Comparison of ENCODE assay signal across 12 cellular contexts in genomic region chr3:143445118-143445517, GRCh38.
A peak's percentile ranks its signal among the peaks of the same experiment; 100 is the strongest.
DNase-seq lines count a peak whose midpoint lies in the region; ATAC-seq and TF ChIP-seq lines count a peak whose summit lies in the region.
"Had no signal": no experiment of that assay in that cellular context is flagged by ENCODE, and none has a peak within 500 bp of the region (broad histone marks: within the 10 kb centered on the region; RNA-seq: fewer than 3 reads in every experiment).

No MANE protein-coding gene starts in this region.

- POLR2A ChIA-PET in GM10248 (lab: Yijun Ruan, JAX): interaction anchor here (0.7 kb wide), 1 partner anchor 402 kb away, joined by 3 read pairs; no protein-coding TSS in a partner anchor
- POLR2A ChIA-PET in CD8-positive, alpha-beta memory T cell (lab: Charles Lee): no interaction called here

- H3K4me3 ChIP-seq in CD8-positive, alpha-beta memory T cell (ENCODE audit: low read length): no peak overlapping the region
- no peak overlapping the region for H3K4me3 ChIP-seq in right atrium auricular region
- H3K4me3 ChIP-seq: Peyer's patch had no signal

- H3K27ac Mint-ChIP-seq in CD8-positive, alpha-beta memory T cell: no peak overlapping the region

- CTCF ChIA-PET in GM10248 (lab: Yijun Ruan, JAX): interaction anchor here (1.1 to 5.9 kb wide), 5 partner anchors 11 to 199 kb away, joined by 3 to 57 read pairs (median 4); no protein-coding TSS in a partner anchor
- CTCF ChIA-PET in CD8-positive, alpha-beta memory T cell (lab: Charles Lee): no interaction called here

- peak; percentile 67 for ATAC-seq in GM19455 (IDR thresholded peaks at IDR 0.05; ENCODE audit: unreplicated experiment)
- ATAC-seq in HG03196 (IDR thresholded peaks at IDR 0.05; ENCODE audit: unreplicated experiment): peak; percentile 73
- ATAC-seq in HG03571 (IDR thresholded peaks at IDR 0.05; ENCODE audit: unreplicated experiment): no peak

- peaks cover 3 to 22% (median 9%) of the 10 kb centered on the region in 3 donors for H3K36me3 Mint-ChIP-seq in CD8-positive, alpha-beta memory T cell

- no peak overlapping the region for H3K27ac ChIP-seq in CD8-positive, alpha-beta memory T cell (ENCODE audit: low read depth, low read length)
- no peak overlapping the region for H3K27ac ChIP-seq in right atrium auricular region

- no peaks in the 10 kb centered on the region for H3K36me3 ChIP-seq in CD8-positive, alpha-beta memory T cell (ENCODE audit: insufficient read depth, low read length)
- H3K36me3 ChIP-seq in right atrium auricular region: no peaks in the 10 kb centered on the region
- H3K36me3 ChIP-seq: Peyer's patch had no signal

- no peaks in the 10 kb centered on the region for H3K9me3 ChIP-seq in CD8-positive, alpha-beta memory T cell (ENCODE audit: low read length)
- no peaks in the 10 kb centered on the region for H3K9me3 ChIP-seq in right atrium auricular region
- H3K9me3 ChIP-seq: Peyer's patch had no signal

- no peak overlapping the region for H3K4me3 Mint-ChIP-seq in CD8-positive, alpha-beta memory T cell

- H3K4me1 Mint-ChIP-seq in CD8-positive, alpha-beta memory T cell: peaks cover 18 to 20% (median 19%) of the 10 kb centered on the region in 3 donors

- peaks cover 10% of the 10 kb centered on the region for H3K4me1 ChIP-seq in CD8-positive, alpha-beta memory T cell (ENCODE audit: insufficient read depth, low read length)
- peaks cover 0 to 10% of the 10 kb centered on the region in 2 donors for H3K4me1 ChIP-seq in right atrium auricular region
- H3K4me1 ChIP-seq: parathyroid adenoma had no signal

- peak; percentile 42 for DNase-seq in GM10248 (ENCODE audit: extremely low spot score)
- DNase-seq in dermis blood vessel endothelial cell: peak; percentile 18
- no peak for DNase-seq in CD8-positive, alpha-beta memory T cell
- DNase-seq in putamen (ENCODE audit: low spot score): no peak
- DNase-seq in right atrium auricular region (ENCODE audit: low spot score): no peak
- DNase-seq: activated effector memory CD4-positive, alpha-beta T cell treated with Interleukin-2 at 50 U/mL for 16 hours; GF-D8; Peyer's patch had no signal

- H3K27me3 ChIP-seq in CD8-positive, alpha-beta memory T cell (ENCODE audit: insufficient read depth, low read length, poor library complexity, severe bottlenecking): no peaks in the 10 kb centered on the region
- H3K27me3 ChIP-seq in right atrium auricular region: no peaks in the 10 kb centered on the region
- H3K27me3 ChIP-seq: Peyer's patch had no signal

- H3K27me3 Mint-ChIP-seq in CD8-positive, alpha-beta memory T cell: no peaks in the 10 kb centered on the region

- peaks cover 0 to 2% (median 0%) of the 10 kb centered on the region in 5 donors for H3K9me3 Mint-ChIP-seq in CD8-positive, alpha-beta memory T cell

- TF ChIP-seq CTCF in GM10248 (IDR thresholded peaks at IDR 0.05; ENCODE audit: control extremely low read depth, extremely low read depth, low read depth, missing control alignments): no peak
- TF ChIP-seq CTCF in right atrium auricular region (IDR thresholded peaks at IDR 0.05): no peak

Comparison
In these comparisons a context has a peak if more than half of its experiments do, and no peak if none do; other contexts are left out.
1. DNase-seq: peak in GM10248 (single experiment) and dermis blood vessel endothelial cell (single experiment); none in CD8-positive, alpha-beta memory T cell (0 of 5), putamen (single experiment) and right atrium auricular region (single experiment).